Comparison of ENCODE assay signal across 12 cellular contexts in the genomic region with DNA sequence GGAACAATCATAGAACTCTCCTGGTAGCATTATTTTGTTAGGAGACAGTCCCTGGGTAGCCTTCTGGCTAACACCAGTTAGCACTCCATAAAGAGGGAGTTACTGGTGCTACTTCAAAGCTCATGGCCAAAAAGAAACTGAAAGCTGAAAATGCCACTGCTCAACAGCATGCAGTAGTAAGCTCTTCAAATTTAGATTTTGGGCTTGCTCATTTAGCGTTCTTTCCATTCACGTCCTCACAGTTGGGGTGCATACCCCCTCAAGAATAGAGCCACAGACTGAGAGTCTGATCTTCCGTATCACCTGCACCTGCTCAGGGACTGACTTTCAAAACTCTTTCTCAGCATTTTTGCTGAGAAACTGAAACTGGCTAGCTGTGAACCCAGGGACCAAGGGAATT. TPM values are rescaled to one million over a fixed set of nuclear protein-coding genes. Genes with fewer than 3 reads are reported as not detected.
DNase-seq lines count a peak whose midpoint lies in the region; ATAC-seq and TF ChIP-seq lines count a peak whose summit lies in the region.
"Had no signal": no experiment of that assay in that cellular context is flagged by ENCODE, and none has a peak within 500 bp of the region (broad histone marks: within the 10 kb centered on the region; RNA-seq: fewer than 3 reads in every experiment).

No MANE protein-coding gene starts in this region.

- peaks cover 25% of the 10 kb centered on the region for H3K4me1 ChIP-seq in MM.1S (ENCODE audit: low read length)

- no peaks in the 10 kb centered on the region for H3K9me2 ChIP-seq in MM.1S (replicated peaks; ENCODE audit: insufficient read depth, low read length)

- H3F3A ChIP-seq in MM.1S (ENCODE audit: insufficient read depth, low read length) = peaks cover 24% of the 10 kb centered on the region

- H3K4me3 ChIP-seq in MM.1S (ENCODE audit: low read length) = peak overlapping the region; percentile 64

- H3K4me2 ChIP-seq in MM.1S (ENCODE audit: low read depth, low read length) = peak overlapping the region; percentile 99

- peak overlapping the region; percentile 58 for H3K9ac ChIP-seq in MM.1S (ENCODE audit: low read length)

- H3K79me2 ChIP-seq in MM.1S (ENCODE audit: low read length) = no peaks in the 10 kb centered on the region

- peak overlapping the region; percentile 95 for H3K27ac ChIP-seq in MM.1S (ENCODE audit: low read length)

- no peaks in the 10 kb centered on the region for H4K20me1 ChIP-seq in MM.1S (ENCODE audit: insufficient read depth, low read length)

- H2AFZ ChIP-seq in MM.1S (ENCODE audit: low read length) = peak overlapping the region; percentile 81

- H3K27me3 ChIP-seq in MM.1S (replicated peaks; ENCODE audit: insufficient read depth, low read length) = no peaks in the 10 kb centered on the region

- no peaks in the 10 kb centered on the region for H3K9me3 ChIP-seq in MM.1S (replicated peaks; ENCODE audit: insufficient read depth, low read length)

- TF ChIP-seq CTCF in MM.1S (IDR thresholded peaks at IDR 0.05; ENCODE audit: low read length) = no peak

- DNase-seq in MM.1S (peak; percentile 98), glomerular visceral epithelial cell (ENCODE audit: extremely low spot score) (no peak), inferior parietal cortex (ENCODE audit: extremely low spot score) (no peak)
- DNase-seq in activated T-cell treated with anti-CD3 and anti-CD28 coated beads, Interleukin-2, amount 50 U/mL, for 1 hour = no peak
- DNase-seq: activated CD4-positive, alpha-beta T cell treated with anti-CD3 and anti-CD28 coated beads, Interleukin-2, amount 50 U/mL, for 4 hours; kidney; SHP77 treated with DMSO at 0.1 percent for 48 hours; stimulated activated CD4-positive, alpha-beta T cell treated with anti-CD3 and anti-CD28 coated beads, Interleukin-4, amount 100 ng/mL, for 24 hours had no signal

- H3K36me3 ChIP-seq in MM.1S (replicated peaks; ENCODE audit: insufficient read depth, low read length) = no peaks in the 10 kb centered on the region

- peak; percentile 80 for ATAC-seq in GM18498 (IDR thresholded peaks at IDR 0.05; ENCODE audit: unreplicated experiment)
- ATAC-seq in GM19463 (IDR thresholded peaks at IDR 0.05; ENCODE audit: unreplicated experiment) = peak; percentile 75
- peak; percentile 62 for ATAC-seq in HG02938 (IDR thresholded peaks at IDR 0.05; ENCODE audit: unreplicated experiment)
- no peak for ATAC-seq in esophagus mucosa

RNA-seq across cellular contexts. Expression of gene NTRK2, which starts 24.7 kb away (rescaled TPM):
- 9.8 TPM for total RNA-seq in esophagus mucosa
